Comparison of ENCODE assay signal across 10 cellular contexts in genomic region chr6:15763827-15764226, GRCh38.
DNase-seq lines count a peak whose midpoint lies in the region; ATAC-seq and TF ChIP-seq lines count a peak whose summit lies in the region.
"Had no signal": no experiment of that assay in that cellular context is flagged by ENCODE, and none has a peak within 500 bp of the region (broad histone marks: within the 10 kb centered on the region; RNA-seq: fewer than 3 reads in every experiment).

No MANE protein-coding gene starts in this region.

- H3K9me3 ChIP-seq in lower lobe of right lung, result no peaks in the 10 kb centered on the region

- intact Hi-C loops in lower lobe of right lung (cut with DNase I), result no loop called here

- TF ChIP-seq CTCF in choroid plexus epithelial cell (conservative IDR thresholded peaks at IDR 0.05; ENCODE audit: low read depth, low read length) (no peak), lower lobe of right lung (IDR thresholded peaks at IDR 0.05) (no peak), GM20000 (IDR thresholded peaks at IDR 0.05; ENCODE audit: extremely low read depth, missing control alignments) (no peak)

- no peak overlapping the region for H3K4me3 ChIP-seq in H7 (ENCODE audit: insufficient read depth, low read depth, low read length)
- no peak overlapping the region for H3K4me3 ChIP-seq in choroid plexus epithelial cell (ENCODE audit: low read depth, low read length)
- no peak overlapping the region for H3K4me3 ChIP-seq in lower lobe of right lung

- no peaks in the 10 kb centered on the region for H3K36me3 ChIP-seq in H7 (replicated peaks; ENCODE audit: control insufficient read depth, insufficient read depth, low read length)
- H3K36me3 ChIP-seq in lower lobe of right lung, result no peaks in the 10 kb centered on the region

- no peak overlapping the region for H3K27ac ChIP-seq in lower lobe of right lung

- DNase-seq in ACHN, result peak; percentile 14
- DNase-seq in H7, result peak; percentile 41
- peak; percentile 65 for DNase-seq in choroid plexus epithelial cell (ENCODE audit: low read depth)
- no peak for DNase-seq in lower lobe of right lung
- no peak for DNase-seq in COR-L47 (lab: John Stamatoyannopoulos, UW)
- no peak for DNase-seq in GM20000 (ENCODE audit: low spot score)
- DNase-seq in globus pallidus (ENCODE audit: low spot score), result no peak
- DNase-seq: CD4-positive, CD25-positive, alpha-beta regulatory T cell; SHP77 treated with DMSO at 0.1 percent for 48 hours had no signal

- H3K27me3 ChIP-seq in H7 (ENCODE audit: control insufficient read depth, insufficient read depth, low read length) (no peaks in the 10 kb centered on the region), lower lobe of right lung (ENCODE audit: low read depth) (no peaks in the 10 kb centered on the region)

- peak; percentile 81 to 85 for ATAC-seq in lower lobe of right lung
- no peak for ATAC-seq in HG03432 (IDR thresholded peaks at IDR 0.05; ENCODE audit: unreplicated experiment)

- in situ Hi-C loops in ACHN (cut with HindIII; ENCODE audit: low pct_ligation_motif_present, low pct_unique_long_range_greater_than_20kb, low sequenced_read_pairs), result no loop called here

- H3K4me1 ChIP-seq in lower lobe of right lung, result peaks cover 14% of the 10 kb centered on the region

Comparison
In these comparisons a context has a peak if more than half of its experiments do, and no peak if none do; other contexts are left out.
1. DNase-seq: peak in ACHN (single experiment), H7 (single experiment) and choroid plexus epithelial cell (single experiment); none in lower lobe of right lung (single experiment), COR-L47 (single experiment), GM20000 (single experiment) and globus pallidus (single experiment).